In genomic region chr2:85418132-85419008, GRCh38 we compare ENCODE assay signal across 8 cellular contexts. TPM values are rescaled to one million over a fixed set of nuclear protein-coding genes. Genes with fewer than 3 reads are reported as not detected.
A peak's percentile ranks its signal among the peaks of the same experiment; 100 is the strongest.
DNase-seq lines count a peak whose midpoint lies in the region; ATAC-seq, FAIRE-seq and TF ChIP-seq lines count a peak whose summit lies in the region.

TSS of gene SH2D6 (plus strand) at chr2:85418714. CDS start at chr2:85429466, 10,752 bp downstream.

- H3K9me2 ChIP-seq in OCI-LY7 (ENCODE audit: insufficient read depth, low read length), result no peaks in the 10 kb centered on the region

- H3K4me1 Mint-ChIP-seq in activated T-cell treated with anti-CD3 and anti-CD28 coated beads, Interleukin-2, amount 50 U/mL, for 24 hours (ENCODE audit: low read depth), result peaks cover 34% of the 10 kb centered on the region

- no peaks in the 10 kb centered on the region for H3K27me3 Mint-ChIP-seq in activated T-cell treated with anti-CD3 and anti-CD28 coated beads, Interleukin-2, amount 50 U/mL, for 24 hours

- H3K27me3 ChIP-seq in esophagus (ENCODE audit: control insufficient read depth in 1 of 2, insufficient read depth in 2 of 2, low read length in 2 of 2) (no peaks in the 10 kb centered on the region), muscle layer of colon (ENCODE audit: control insufficient read depth in 1 of 2, insufficient read depth in 2 of 2, low read length in 2 of 2) (no peaks in the 10 kb centered on the region)

- H3K36me3 ChIP-seq in OCI-LY7 (ENCODE audit: insufficient read depth, low read length) (no peaks in the 10 kb centered on the region), esophagus (ENCODE audit: control insufficient read depth in 2 of 2, insufficient read depth in 2 of 2, low read length in 1 of 2) (no peaks in the 10 kb centered on the region), muscle layer of colon (ENCODE audit: insufficient read depth, low read length) (no peaks in the 10 kb centered on the region)

- FAIRE-seq in D721Med (lab: Jason Lieb, UNC), result no peak

- POLR2A ChIA-PET in OCI-LY7 (lab: Charles Lee), result interaction anchor here (0.6 to 4.0 kb wide), 15 partner anchors 19 to 687 kb away, joined by 3 to 41 read pairs (median 3); partner anchors contain the start of genes C2orf68, GGCX, MAT2A and POLR1A

- peak within 1 kb of the TSS; percentile 83 for H3K9ac ChIP-seq in muscle layer of colon (ENCODE audit: low read length)

- peak; percentile 77 for ATAC-seq in GM21367 (IDR thresholded peaks at IDR 0.05; ENCODE audit: unreplicated experiment)

- H3K4me1 ChIP-seq in OCI-LY7 (ENCODE audit: insufficient read depth, low read length, poor library complexity, severe bottlenecking) (peaks cover 28% of the 10 kb centered on the region), esophagus (ENCODE audit: control insufficient read depth in 2 of 2, insufficient read depth in 2 of 2, low read length in 1 of 2) (peaks cover 11 to 23% of the 10 kb centered on the region in 2 donors), muscle layer of colon (ENCODE audit: insufficient read depth, low read length) (peaks cover 31% of the 10 kb centered on the region)

- peak within 1 kb of the TSS; percentile 99 for H3K27ac Mint-ChIP-seq in activated T-cell treated with anti-CD3 and anti-CD28 coated beads, Interleukin-2, amount 50 U/mL, for 24 hours

- H3K27ac ChIP-seq in OCI-LY7 (ENCODE audit: low read depth, low read length, poor library complexity, severe bottlenecking) (peak within 1 kb of the TSS; percentile 60), esophagus (ENCODE audit: low read depth in 2 of 2, low read length in 1 of 2) (peak within 1 kb of the TSS; percentile 96 to 97), muscle layer of colon (ENCODE audit: low read depth, low read length) (peak within 1 kb of the TSS; percentile 82)

- H3K9me3 ChIP-seq in OCI-LY7 (ENCODE audit: low read length) (no peaks in the 10 kb centered on the region), esophagus (ENCODE audit: control insufficient read depth in 2 of 2, insufficient read depth in 1 of 2, low read depth in 1 of 2, low read length in 1 of 2) (no peaks in the 10 kb centered on the region), muscle layer of colon (ENCODE audit: low read length) (no peaks in the 10 kb centered on the region)

- peak; percentile 87 for DNase-seq in D721Med (ENCODE audit: insufficient read length, low spot score)
- peak; percentile 92 for DNase-seq in HT1080 (ENCODE audit: low read depth)
- peak; percentile 89 for DNase-seq in OCI-LY7 (ENCODE audit: low spot score)
- DNase-seq in activated T-cell treated with anti-CD3 and anti-CD28 coated beads, Interleukin-2, amount 50 U/mL, for 24 hours, result peak; percentile 92
- peak; percentile 58 to 71 for DNase-seq in stimulated activated CD8-positive, alpha-beta memory T cell treated with anti-CD3 and anti-CD28 coated beads, Interleukin-7, amount 100 ng/mL, for 1 hour (ENCODE audit: low read depth in 2 of 2)

- H3K4me3 Mint-ChIP-seq in activated T-cell treated with anti-CD3 and anti-CD28 coated beads, Interleukin-2, amount 50 U/mL, for 24 hours, result peak within 1 kb of the TSS; percentile 89

- no peaks in the 10 kb centered on the region for H3K9me3 Mint-ChIP-seq in activated T-cell treated with anti-CD3 and anti-CD28 coated beads, Interleukin-2, amount 50 U/mL, for 24 hours

- H3K4me3 ChIP-seq in OCI-LY7 (ENCODE audit: low read depth, low read length, poor library complexity, severe bottlenecking) (peak within 1 kb of the TSS; percentile 71), esophagus (ENCODE audit: low read depth in 1 of 2, low read length in 2 of 2) (peak within 1 kb of the TSS; percentile 74 to 86), muscle layer of colon (ENCODE audit: low read depth in 1 of 2, low read length in 2 of 2) (peak within 1 kb of the TSS; percentile 72 to 85)

- peak within 1 kb of the TSS; percentile 92 for H2AFZ ChIP-seq in OCI-LY7 (ENCODE audit: low read length)

- intact Hi-C loops in OCI-LY7 (cut with micrococcal nuclease; ENCODE audit: unreplicated experiment), result no loop called here

- H3K79me2 ChIP-seq in OCI-LY7 (ENCODE audit: insufficient read depth, low read depth, low read length), result no peaks in the 10 kb centered on the region

- no TSS peak for BruUV-seq in OCI-LY7 (replicated peaks; lab: Mats Ljungman, UMichigan)

- H3K36me3 Mint-ChIP-seq in activated T-cell treated with anti-CD3 and anti-CD28 coated beads, Interleukin-2, amount 50 U/mL, for 24 hours (ENCODE audit: low read depth), result no peaks in the 10 kb centered on the region

- H3K4me2 ChIP-seq in OCI-LY7 (ENCODE audit: low read length), result peak within 1 kb of the TSS; percentile 86

- CTCF ChIA-PET in OCI-LY7 (lab: Charles Lee; ENCODE audit: unreplicated experiment), result interaction anchor here (1.1 to 1.8 kb wide), 4 partner anchors 120 to 143 kb away, joined by 5 to 7 read pairs (median 6); partner anchors contain the start of genes GGCX and MAT2A

- TF ChIP-seq CTCF in D721Med (IDR thresholded peaks at IDR 0.05; ENCODE audit: insufficient read depth, missing control alignments), result no peak
- TF ChIP-seq CTCF in OCI-LY7 (conservative IDR thresholded peaks at IDR 0.05; ENCODE audit: low read length), result no peak

- H4K20me1 ChIP-seq in OCI-LY7 (ENCODE audit: insufficient read depth, low read length), result no peaks in the 10 kb centered on the region

- whole genome bisulfite sequencing in esophagus, 2 donors, result 15 to 16% methylated on average over 57 of the region's 57 CpGs

RNA-seq across cellular contexts. Expression of gene SH2D6, which starts in this region (rescaled TPM):
- total RNA-seq in HT1080 (2014; rRNA removed; shearing (Covaris generic)), result 0.26 TPM in 1 of 2 replicates, not detected in the other
- polyA plus RNA-seq in HT1080 (2015; cell fraction: cytosol; rRNA removed), result 0.17 and 0.28 TPM in 2 replicates
- 0.24 and 0.35 TPM in 2 replicates for polyA plus RNA-seq in HT1080 (2015; cell fraction: nucleus; rRNA removed)
- 0.35 and 0.82 TPM in 2 replicates for total RNA-seq in OCI-LY7 (2014; rRNA removed; shearing (Covaris generic))
- 2.6 and 3.5 TPM in 2 replicates for total RNA-seq in OCI-LY7 (2022)
- polyA plus RNA-seq in esophagus, result under 1 TPM; 0.07 to 0.14 TPM

Comparison
In these comparisons a context has a peak if more than half of its experiments do, and no peak if none do; other contexts are left out.
1. Peak in every context shown above with its lines: DNase-seq, ATAC-seq, H3K4me3 ChIP-seq and H3K27ac ChIP-seq.
2. Peak in DNase-seq in HT1080; RNA of the gene not detected or under 1 TPM.